ENCODE assay signal across 1 cellular context in the genomic region with DNA sequence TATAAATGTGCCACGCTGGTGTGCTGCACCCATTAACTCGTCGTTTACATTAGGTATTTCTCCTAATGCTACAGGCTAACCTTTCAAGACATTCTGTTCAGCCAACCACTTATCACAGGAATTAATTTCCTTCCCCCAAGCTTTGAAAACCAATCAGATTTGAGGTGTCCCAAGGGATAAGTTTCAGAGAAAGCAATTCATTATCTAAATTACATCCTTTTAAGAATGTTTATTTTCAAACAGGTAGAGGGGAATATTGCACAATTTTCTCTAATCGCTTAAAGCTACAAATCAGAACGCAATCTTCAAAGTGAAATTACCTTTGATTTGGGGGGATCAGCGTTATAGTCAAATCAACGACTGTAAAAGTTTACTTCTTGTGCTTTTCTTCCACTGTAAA.
TF ChIP-seq lines count a peak whose summit lies in the region.

No MANE protein-coding gene starts in this region.

TF ChIP-seq in HCT116, 20 proteins besides CTCF, POLR2A, EP300 and RAD21:
- TF ChIP-seq, protein P1, sequence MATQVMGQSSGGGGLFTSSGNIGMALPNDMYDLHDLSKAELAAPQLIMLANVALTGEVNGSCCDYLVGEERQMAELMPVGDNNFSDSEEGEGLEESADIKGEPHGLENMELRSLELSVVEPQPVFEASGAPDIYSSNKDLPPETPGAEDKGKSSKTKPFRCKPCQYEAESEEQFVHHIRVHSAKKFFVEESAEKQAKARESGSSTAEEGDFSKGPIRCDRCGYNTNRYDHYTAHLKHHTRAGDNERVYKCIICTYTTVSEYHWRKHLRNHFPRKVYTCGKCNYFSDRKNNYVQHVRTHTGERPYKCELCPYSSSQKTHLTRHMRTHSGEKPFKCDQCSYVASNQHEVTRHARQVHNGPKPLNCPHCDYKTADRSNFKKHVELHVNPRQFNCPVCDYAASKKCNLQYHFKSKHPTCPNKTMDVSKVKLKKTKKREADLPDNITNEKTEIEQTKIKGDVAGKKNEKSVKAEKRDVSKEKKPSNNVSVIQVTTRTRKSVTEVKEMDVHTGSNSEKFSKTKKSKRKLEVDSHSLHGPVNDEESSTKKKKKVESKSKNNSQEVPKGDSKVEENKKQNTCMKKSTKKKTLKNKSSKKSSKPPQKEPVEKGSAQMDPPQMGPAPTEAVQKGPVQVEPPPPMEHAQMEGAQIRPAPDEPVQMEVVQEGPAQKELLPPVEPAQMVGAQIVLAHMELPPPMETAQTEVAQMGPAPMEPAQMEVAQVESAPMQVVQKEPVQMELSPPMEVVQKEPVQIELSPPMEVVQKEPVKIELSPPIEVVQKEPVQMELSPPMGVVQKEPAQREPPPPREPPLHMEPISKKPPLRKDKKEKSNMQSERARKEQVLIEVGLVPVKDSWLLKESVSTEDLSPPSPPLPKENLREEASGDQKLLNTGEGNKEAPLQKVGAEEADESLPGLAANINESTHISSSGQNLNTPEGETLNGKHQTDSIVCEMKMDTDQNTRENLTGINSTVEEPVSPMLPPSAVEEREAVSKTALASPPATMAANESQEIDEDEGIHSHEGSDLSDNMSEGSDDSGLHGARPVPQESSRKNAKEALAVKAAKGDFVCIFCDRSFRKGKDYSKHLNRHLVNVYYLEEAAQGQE (IDR thresholded peaks at IDR 0.05; ENCODE audit: low read depth): no peak
- TF ChIP-seq SIN3A (IDR thresholded peaks at IDR 0.05; ENCODE audit: low read depth) (no peak), YY1 (IDR thresholded peaks at IDR 0.05; ENCODE audit: extremely low read depth, insufficient replicate concordance, low read depth, low read length) (no peak), JUND (IDR thresholded peaks at IDR 0.05) (0 out of 2 replicates have a peak, but pooled peaks have one; percentile 9), CEBPB (IDR thresholded peaks at IDR 0.05; ENCODE audit: low read depth) (peak; percentile 45; the same call in 1 of the 2 replicates), CBX3 (IDR thresholded peaks at IDR 0.05; ENCODE audit: low read depth) (no peak)
- TF ChIP-seq, protein P2, sequence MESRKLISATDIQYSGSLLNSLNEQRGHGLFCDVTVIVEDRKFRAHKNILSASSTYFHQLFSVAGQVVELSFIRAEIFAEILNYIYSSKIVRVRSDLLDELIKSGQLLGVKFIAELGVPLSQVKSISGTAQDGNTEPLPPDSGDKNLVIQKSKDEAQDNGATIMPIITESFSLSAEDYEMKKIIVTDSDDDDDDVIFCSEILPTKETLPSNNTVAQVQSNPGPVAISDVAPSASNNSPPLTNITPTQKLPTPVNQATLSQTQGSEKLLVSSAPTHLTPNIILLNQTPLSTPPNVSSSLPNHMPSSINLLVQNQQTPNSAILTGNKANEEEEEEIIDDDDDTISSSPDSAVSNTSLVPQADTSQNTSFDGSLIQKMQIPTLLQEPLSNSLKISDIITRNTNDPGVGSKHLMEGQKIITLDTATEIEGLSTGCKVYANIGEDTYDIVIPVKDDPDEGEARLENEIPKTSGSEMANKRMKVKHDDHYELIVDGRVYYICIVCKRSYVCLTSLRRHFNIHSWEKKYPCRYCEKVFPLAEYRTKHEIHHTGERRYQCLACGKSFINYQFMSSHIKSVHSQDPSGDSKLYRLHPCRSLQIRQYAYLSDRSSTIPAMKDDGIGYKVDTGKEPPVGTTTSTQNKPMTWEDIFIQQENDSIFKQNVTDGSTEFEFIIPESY (IDR thresholded peaks at IDR 0.05; ENCODE audit: extremely low read depth, insufficient replicate concordance, low read length): no peak
- TF ChIP-seq, protein P3, sequence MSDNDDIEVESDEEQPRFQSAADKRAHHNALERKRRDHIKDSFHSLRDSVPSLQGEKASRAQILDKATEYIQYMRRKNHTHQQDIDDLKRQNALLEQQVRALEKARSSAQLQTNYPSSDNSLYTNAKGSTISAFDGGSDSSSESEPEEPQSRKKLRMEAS (IDR thresholded peaks at IDR 0.05): no peak
